In the genomic region with DNA sequence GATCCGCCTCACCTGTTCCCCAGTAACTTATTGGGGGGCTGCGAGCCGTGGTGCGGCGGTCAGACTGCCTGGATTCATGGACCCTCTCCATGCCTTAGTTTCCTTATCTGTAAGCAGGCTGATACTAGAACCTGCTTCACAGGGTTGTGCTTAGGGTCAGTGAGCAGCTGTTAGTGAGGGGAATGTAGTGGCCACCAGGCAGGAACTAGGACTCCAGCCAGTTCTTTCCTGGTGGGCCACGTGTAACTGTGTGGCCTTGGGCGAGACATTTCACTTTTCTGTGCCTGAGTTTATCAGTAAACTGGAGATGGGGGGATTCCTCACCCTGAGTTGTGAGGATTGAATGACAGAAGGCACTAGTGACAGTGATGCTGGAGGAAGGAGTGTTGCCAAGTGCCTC, we compare ENCODE assay signal across 1 cellular context.
TF ChIP-seq lines count a peak whose summit lies in the region.

No MANE protein-coding gene starts in this region.

TF ChIP-seq in GM23338, 12 proteins besides CTCF, POLR2A, EP300 and RAD21 (continued from another document):
- TF ChIP-seq, protein P1, sequence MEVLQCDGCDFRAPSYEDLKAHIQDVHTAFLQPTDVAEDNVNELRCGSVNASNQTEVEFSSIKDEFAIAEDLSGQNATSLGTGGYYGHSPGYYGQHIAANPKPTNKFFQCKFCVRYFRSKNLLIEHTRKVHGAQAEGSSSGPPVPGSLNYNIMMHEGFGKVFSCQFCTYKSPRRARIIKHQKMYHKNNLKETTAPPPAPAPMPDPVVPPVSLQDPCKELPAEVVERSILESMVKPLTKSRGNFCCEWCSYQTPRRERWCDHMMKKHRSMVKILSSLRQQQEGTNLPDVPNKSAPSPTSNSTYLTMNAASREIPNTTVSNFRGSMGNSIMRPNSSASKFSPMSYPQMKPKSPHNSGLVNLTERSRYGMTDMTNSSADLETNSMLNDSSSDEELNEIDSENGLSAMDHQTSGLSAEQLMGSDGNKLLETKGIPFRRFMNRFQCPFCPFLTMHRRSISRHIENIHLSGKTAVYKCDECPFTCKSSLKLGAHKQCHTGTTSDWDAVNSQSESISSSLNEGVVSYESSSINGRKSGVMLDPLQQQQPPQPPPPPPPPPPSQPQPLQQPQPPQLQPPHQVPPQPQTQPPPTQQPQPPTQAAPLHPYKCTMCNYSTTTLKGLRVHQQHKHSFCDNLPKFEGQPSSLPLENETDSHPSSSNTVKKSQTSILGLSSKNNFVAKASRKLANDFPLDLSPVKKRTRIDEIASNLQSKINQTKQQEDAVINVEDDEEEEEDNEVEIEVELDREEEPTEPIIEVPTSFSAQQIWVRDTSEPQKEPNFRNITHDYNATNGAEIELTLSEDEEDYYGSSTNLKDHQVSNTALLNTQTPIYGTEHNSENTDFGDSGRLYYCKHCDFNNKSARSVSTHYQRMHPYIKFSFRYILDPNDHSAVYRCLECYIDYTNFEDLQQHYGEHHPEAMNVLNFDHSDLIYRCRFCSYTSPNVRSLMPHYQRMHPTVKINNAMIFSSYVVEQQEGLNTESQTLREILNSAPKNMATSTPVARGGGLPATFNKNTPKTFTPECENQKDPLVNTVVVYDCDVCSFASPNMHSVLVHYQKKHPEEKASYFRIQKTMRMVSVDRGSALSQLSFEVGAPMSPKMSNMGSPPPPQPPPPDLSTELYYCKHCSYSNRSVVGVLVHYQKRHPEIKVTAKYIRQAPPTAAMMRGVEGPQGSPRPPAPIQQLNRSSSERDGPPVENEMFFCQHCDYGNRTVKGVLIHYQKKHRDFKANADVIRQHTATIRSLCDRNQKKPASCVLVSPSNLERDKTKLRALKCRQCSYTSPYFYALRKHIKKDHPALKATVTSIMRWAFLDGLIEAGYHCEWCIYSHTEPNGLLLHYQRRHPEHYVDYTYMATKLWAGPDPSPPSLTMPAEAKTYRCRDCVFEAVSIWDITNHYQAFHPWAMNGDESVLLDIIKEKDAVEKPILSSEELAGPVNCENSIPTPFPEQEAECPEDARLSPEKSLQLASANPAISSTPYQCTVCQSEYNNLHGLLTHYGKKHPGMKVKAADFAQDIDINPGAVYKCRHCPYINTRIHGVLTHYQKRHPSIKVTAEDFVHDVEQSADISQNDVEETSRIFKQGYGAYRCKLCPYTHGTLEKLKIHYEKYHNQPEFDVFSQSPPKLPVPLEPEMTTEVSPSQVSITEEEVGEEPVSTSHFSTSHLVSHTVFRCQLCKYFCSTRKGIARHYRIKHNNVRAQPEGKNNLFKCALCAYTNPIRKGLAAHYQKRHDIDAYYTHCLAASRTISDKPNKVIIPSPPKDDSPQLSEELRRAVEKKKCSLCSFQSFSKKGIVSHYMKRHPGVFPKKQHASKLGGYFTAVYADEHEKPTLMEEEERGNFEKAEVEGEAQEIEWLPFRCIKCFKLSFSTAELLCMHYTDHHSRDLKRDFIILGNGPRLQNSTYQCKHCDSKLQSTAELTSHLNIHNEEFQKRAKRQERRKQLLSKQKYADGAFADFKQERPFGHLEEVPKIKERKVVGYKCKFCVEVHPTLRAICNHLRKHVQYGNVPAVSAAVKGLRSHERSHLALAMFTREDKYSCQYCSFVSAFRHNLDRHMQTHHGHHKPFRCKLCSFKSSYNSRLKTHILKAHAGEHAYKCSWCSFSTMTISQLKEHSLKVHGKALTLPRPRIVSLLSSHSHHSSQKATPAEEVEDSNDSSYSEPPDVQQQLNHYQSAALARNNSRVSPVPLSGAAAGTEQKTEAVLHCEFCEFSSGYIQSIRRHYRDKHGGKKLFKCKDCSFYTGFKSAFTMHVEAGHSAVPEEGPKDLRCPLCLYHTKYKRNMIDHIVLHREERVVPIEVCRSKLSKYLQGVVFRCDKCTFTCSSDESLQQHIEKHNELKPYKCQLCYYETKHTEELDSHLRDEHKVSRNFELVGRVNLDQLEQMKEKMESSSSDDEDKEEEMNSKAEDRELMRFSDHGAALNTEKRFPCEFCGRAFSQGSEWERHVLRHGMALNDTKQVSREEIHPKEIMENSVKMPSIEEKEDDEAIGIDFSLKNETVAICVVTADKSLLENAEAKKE (CRISPR knock-in tag; IDR thresholded peaks at IDR 0.05) = no peak
- TF ChIP-seq EZH2phosphoT487 (IDR thresholded peaks at IDR 0.05; ENCODE audit: unreplicated experiment) (no peak), ZNF114 (CRISPR knock-in tag; IDR thresholded peaks at IDR 0.05) (no peak), JUNB (IDR thresholded peaks at IDR 0.05; ENCODE audit: unreplicated experiment) (no peak), EZH2 (IDR thresholded peaks at IDR 0.05; ENCODE audit: low read depth, unreplicated experiment) (no peak)
